Comparison of ENCODE assay signal across 10 cellular contexts in genomic region chr22:40326905-40327735, GRCh38. TPM values are rescaled to one million over a fixed set of nuclear protein-coding genes. Genes with fewer than 3 reads are reported as not detected.
A peak's percentile ranks its signal among the peaks of the same experiment; 100 is the strongest.
DNase-seq lines count a peak whose midpoint lies in the region; ATAC-seq and TF ChIP-seq lines count a peak whose summit lies in the region.
"Had no signal": no experiment of that assay in that cellular context is flagged by ENCODE, and none has a peak within 500 bp of the region (broad histone marks: within the 10 kb centered on the region; RNA-seq: fewer than 3 reads in every experiment).

No MANE protein-coding gene starts in this region.

- peak in 1 of 10 experiments; percentile 24 for DNase-seq in CD4-positive, alpha-beta T cell
- DNase-seq in HT1080 (ENCODE audit: low read depth) (peak; percentile 56), astrocyte of the spinal cord (ENCODE audit: low read depth, low spot score) (peak; percentile 50), upper lobe of right lung (no peak), NCI-H146 (lab: John Stamatoyannopoulos, UW) (no peak), NCI-H1694 (lab: John Stamatoyannopoulos, UW) (no peak)
- DNase-seq in naive thymus-derived CD4-positive, alpha-beta T cell, result peak in 6 of 9 donors; percentile 37 to 79 (median 53)
- DNase-seq: NCI-H1694 treated with DMSO at 0.1 percent for 48 hours had no signal

- H3K4me1 Mint-ChIP-seq in CD4-positive, alpha-beta T cell (ENCODE audit: low read depth), result peaks cover 100% of the 10 kb centered on the region
- peaks cover 51 to 100% (median 97%) of the 10 kb centered on the region in 7 donors for H3K4me1 Mint-ChIP-seq in naive thymus-derived CD4-positive, alpha-beta T cell

- H3K27me3 ChIP-seq in CD4-positive, alpha-beta T cell (ENCODE audit: control insufficient read depth, insufficient read depth, low read length), result no peaks in the 10 kb centered on the region
- H3K27me3 ChIP-seq in naive thymus-derived CD4-positive, alpha-beta T cell (ENCODE audit: control insufficient read depth in 2 of 2, insufficient read depth in 2 of 2, low read length in 2 of 2), result no peaks in the 10 kb centered on the region
- H3K27me3 ChIP-seq in upper lobe of right lung, result no peaks in the 10 kb centered on the region

- peak overlapping the region; percentile 71 for H3K27ac ChIP-seq in CD4-positive, alpha-beta T cell (ENCODE audit: low read depth, low read length)
- H3K27ac ChIP-seq in naive thymus-derived CD4-positive, alpha-beta T cell (ENCODE audit: low read depth, low read length), result peak overlapping the region; percentile 59
- no peak overlapping the region for H3K27ac ChIP-seq in upper lobe of right lung

- H3K4me3 ChIP-seq in astrocyte of the spinal cord (ENCODE audit: low read depth, low read length) (no peak overlapping the region), upper lobe of right lung (no peak overlapping the region)
- H3K4me3 ChIP-seq in naive thymus-derived CD4-positive, alpha-beta T cell (ENCODE audit: low read length), result no peak overlapping the region

- TF ChIP-seq CTCF in CD4-positive, alpha-beta T cell (IDR thresholded peaks at IDR 0.05), result no peak
- TF ChIP-seq CTCF in astrocyte of the spinal cord (IDR thresholded peaks at IDR 0.05; ENCODE audit: low read depth, low read length), result no peak
- no peak for TF ChIP-seq CTCF in upper lobe of right lung (IDR thresholded peaks at IDR 0.05)

- peaks cover 5 to 15% (median 10%) of the 10 kb centered on the region in 3 experiments for H3K36me3 ChIP-seq in naive thymus-derived CD4-positive, alpha-beta T cell (ENCODE audit: control insufficient read depth in 2 of 3, insufficient read depth in 3 of 3, low read length in 3 of 3)
- H3K36me3 ChIP-seq in upper lobe of right lung, result peaks cover 45% of the 10 kb centered on the region

- H3K9me3 ChIP-seq in CD4-positive, alpha-beta T cell (ENCODE audit: control insufficient read depth, low read length), result no peaks in the 10 kb centered on the region
- H3K9me3 ChIP-seq in naive thymus-derived CD4-positive, alpha-beta T cell (ENCODE audit: control insufficient read depth in 2 of 3, low read length in 3 of 3), result no peaks in the 10 kb centered on the region
- H3K9me3 ChIP-seq in upper lobe of right lung, result no peaks in the 10 kb centered on the region

- in situ Hi-C loops in astrocyte of the spinal cord (cut with HindIII; ENCODE audit: low sequenced_read_pairs), result no loop called here

- CTCF ChIA-PET in CD4-positive, alpha-beta T cell (lab: Charles Lee), result interaction anchor here (1.0 to 3.6 kb wide), 3 partner anchors 19 to 798 kb away, joined by 3 to 29 read pairs (median 3); partner anchors contain the start of gene ADSL
- CTCF ChIA-PET in naive thymus-derived CD4-positive, alpha-beta T cell (lab: Charles Lee), result interaction anchor here (0.6 to 1.2 kb wide), 5 partner anchors 18 to 133 kb away, joined by 3 to 8 read pairs (median 4); no protein-coding TSS in a partner anchor

- no peaks in the 10 kb centered on the region for H3K9me3 Mint-ChIP-seq in CD4-positive, alpha-beta T cell
- H3K9me3 Mint-ChIP-seq in naive thymus-derived CD4-positive, alpha-beta T cell, result peaks cover 0 to 2% (median 0%) of the 10 kb centered on the region in 11 donors

- POLR2A ChIA-PET in CD4-positive, alpha-beta T cell (lab: Charles Lee), result interaction anchor here (0.7 to 5.9 kb wide), 5 partner anchors 8 to 150 kb away, joined by 3 to 75 read pairs (median 3); partner anchors contain the start of genes ADSL and TNRC6B
- POLR2A ChIA-PET in naive thymus-derived CD4-positive, alpha-beta T cell (lab: Charles Lee), result interaction anchor here (0.6 to 6.3 kb wide), 11 partner anchors 7 to 401 kb away, joined by 3 to 77 read pairs (median 7); partner anchors contain the start of gene ADSL

- peak overlapping the region; percentile 97 for H3K27ac Mint-ChIP-seq in CD4-positive, alpha-beta T cell
- H3K27ac Mint-ChIP-seq in naive thymus-derived CD4-positive, alpha-beta T cell, result peak overlapping the region; percentile 53 to 99 (median 95)

- peak; percentile 25 for ATAC-seq in CD4-positive, alpha-beta T cell (ENCODE audit: poor library complexity)
- ATAC-seq in naive thymus-derived CD4-positive, alpha-beta T cell, result no peak
- ATAC-seq in upper lobe of right lung (no peak), GM19463 (IDR thresholded peaks at IDR 0.05; ENCODE audit: unreplicated experiment) (no peak)
- ATAC-seq: sciatic nerve had no signal

- no peaks in the 10 kb centered on the region for H3K27me3 Mint-ChIP-seq in CD4-positive, alpha-beta T cell
- no peaks in the 10 kb centered on the region for H3K27me3 Mint-ChIP-seq in naive thymus-derived CD4-positive, alpha-beta T cell

- peak overlapping the region; percentile 75 for H3K4me3 Mint-ChIP-seq in CD4-positive, alpha-beta T cell
- H3K4me3 Mint-ChIP-seq in naive thymus-derived CD4-positive, alpha-beta T cell, result peak overlapping the region; percentile 31 to 78 (median 58)

- intact Hi-C loops in CD4-positive, alpha-beta T cell (cut with DNase I, micrococcal nuclease), result no loop called here
- intact Hi-C loops in naive thymus-derived CD4-positive, alpha-beta T cell (cut with micrococcal nuclease), result no loop called here
- intact Hi-C loops in upper lobe of right lung (cut with DNase I), result no loop called here

- H3K4me1 ChIP-seq in naive thymus-derived CD4-positive, alpha-beta T cell (ENCODE audit: control insufficient read depth in 2 of 2, insufficient read depth in 2 of 2, low read length in 2 of 2), result peaks cover 62 to 96% of the 10 kb centered on the region in 2 donors
- H3K4me1 ChIP-seq in upper lobe of right lung, result peaks cover 6% of the 10 kb centered on the region

- H3K36me3 Mint-ChIP-seq in CD4-positive, alpha-beta T cell (ENCODE audit: low read depth), result peaks cover 47% of the 10 kb centered on the region
- H3K36me3 Mint-ChIP-seq in naive thymus-derived CD4-positive, alpha-beta T cell, result peaks cover 0 to 47% (median 29%) of the 10 kb centered on the region in 5 donors

RNA-seq across cellular contexts. Expression of gene ADSL, which starts 19.2 kb away (rescaled TPM):
- total RNA-seq in CD4-positive, alpha-beta T cell, result 10 to 100 TPM; 62.9 to 75.3 TPM
- total RNA-seq in HT1080 (2014; rRNA removed; shearing (Covaris generic)), result 195 and 211 TPM in 2 replicates
- 119 and 139 TPM in 2 replicates for polyA plus RNA-seq in HT1080 (2015; cell fraction: cytosol; rRNA removed)
- 107 and 122 TPM in 2 replicates for polyA plus RNA-seq in HT1080 (2015; cell fraction: nucleus; rRNA removed)
- 100 to 1,000 TPM in 1 of 5 experiments, 10 to 100 TPM in 4; 54.4 to 127 (median 61.9) TPM for total RNA-seq in naive thymus-derived CD4-positive, alpha-beta T cell
- 100 to 1,000 TPM; 118 to 121 TPM for polyA plus RNA-seq in naive thymus-derived CD4-positive, alpha-beta T cell
- total RNA-seq in upper lobe of right lung, result 38.7 TPM

RNA-seq across cellular contexts. Expression of gene SGSM3, which starts 43.3 kb away (rescaled TPM):
- total RNA-seq in CD4-positive, alpha-beta T cell, result 10 to 100 TPM; 87.9 to 89.9 TPM
- total RNA-seq in HT1080 (2014; rRNA removed; shearing (Covaris generic)), result 31.2 and 44.8 TPM in 2 replicates
- 34.7 and 38.7 TPM in 2 replicates for polyA plus RNA-seq in HT1080 (2015; cell fraction: cytosol; rRNA removed)
- 203 TPM in 2 replicates for polyA plus RNA-seq in HT1080 (2015; cell fraction: nucleus; rRNA removed)
- total RNA-seq in naive thymus-derived CD4-positive, alpha-beta T cell, result 100 to 1,000 TPM in 2 of 5 experiments, 10 to 100 TPM in 3; 75.2 to 114 (median 91.1) TPM
- 10 to 100 TPM; 52.1 to 61.2 TPM for polyA plus RNA-seq in naive thymus-derived CD4-positive, alpha-beta T cell
- 77.6 TPM for total RNA-seq in upper lobe of right lung

Comparison
In these comparisons a context has a peak if more than half of its experiments do, and no peak if none do; other contexts are left out.
1. DNase-seq: peak in HT1080 (single experiment), astrocyte of the spinal cord (single experiment) and naive thymus-derived CD4-positive, alpha-beta T cell (6 of 9); none in upper lobe of right lung (single experiment), NCI-H146 (single experiment) and NCI-H1694 (single experiment).